Comparison of ENCODE assay signal across 8 cellular contexts in the genomic region with DNA sequence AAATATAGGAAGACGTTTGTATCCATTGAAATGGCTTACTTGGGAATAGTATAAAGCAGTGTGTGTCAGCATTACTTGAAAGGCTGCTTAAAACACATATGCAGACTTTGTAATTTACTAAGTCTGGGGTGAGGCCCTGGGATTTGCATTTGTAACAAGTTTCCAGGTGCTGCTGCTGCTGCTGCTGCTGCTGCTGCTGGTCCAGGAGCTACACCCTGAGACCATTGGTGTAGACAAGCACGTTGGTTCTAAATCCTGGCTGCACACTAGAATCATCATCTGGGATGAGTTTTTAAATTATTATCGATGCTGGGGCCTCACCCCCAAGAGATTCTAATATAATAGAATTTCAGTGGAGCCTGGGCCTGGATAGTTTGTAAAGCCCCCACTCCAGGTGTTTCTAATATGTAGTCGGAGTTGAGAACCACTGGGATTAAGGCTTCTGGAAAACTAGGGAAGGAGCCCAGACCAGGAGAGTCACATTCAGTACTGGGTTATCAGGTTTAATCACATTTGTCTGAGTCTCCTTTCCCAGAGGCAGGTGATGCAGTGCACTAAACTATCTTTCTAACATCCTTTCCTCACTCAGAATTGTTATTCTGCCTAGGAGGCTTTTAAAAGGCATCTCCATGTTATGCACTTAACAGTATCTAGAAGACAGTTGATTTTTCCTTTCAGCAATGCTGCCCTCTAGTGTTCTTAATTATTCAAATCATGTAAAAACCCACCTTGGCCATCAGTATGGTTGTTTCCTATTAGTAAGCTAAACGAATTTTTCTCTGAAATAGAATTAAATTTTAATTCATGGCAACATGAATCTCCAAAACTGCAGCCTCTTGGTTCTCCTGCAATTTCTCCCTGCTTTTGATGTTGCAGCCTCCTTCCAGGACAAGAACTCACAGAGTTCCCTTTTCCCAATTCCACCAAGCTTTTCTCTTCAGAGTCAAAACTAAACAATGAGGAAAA. TPM values are rescaled to one million over a fixed set of nuclear protein-coding genes. Genes with fewer than 3 reads are reported as not detected.
DNase-seq lines count a peak whose midpoint lies in the region; ATAC-seq, FAIRE-seq and TF ChIP-seq lines count a peak whose summit lies in the region.

No MANE protein-coding gene starts in this region.

- H3K9me3 Mint-ChIP-seq in MCF 10A (ENCODE audit: unreplicated experiment), result no peaks in the 10 kb centered on the region

- H3K9ac ChIP-seq in keratinocyte (ENCODE audit: control insufficient read depth, extremely low read depth, insufficient read depth, low read length), result no peak overlapping the region

- H3K4me1 ChIP-seq in keratinocyte (ENCODE audit: control insufficient read depth, extremely low read depth, insufficient read depth, low read length) (no peaks in the 10 kb centered on the region), tibial nerve (peaks cover 0 to 14% (median 0%) of the 10 kb centered on the region in 4 donors)

- H3K27me3 Mint-ChIP-seq in MCF 10A (ENCODE audit: insufficient read depth, unreplicated experiment), result peaks cover 48% of the 10 kb centered on the region

- intact Hi-C loops in MCF 10A (cut with micrococcal nuclease), result loop anchor here (1.0 to 5.0 kb wide), 6 partner anchors 37 to 512 kb away; no protein-coding TSS in a partner anchor

- no peaks in the 10 kb centered on the region for H3K36me3 ChIP-seq in keratinocyte (ENCODE audit: control insufficient read depth in 2 of 2, extremely low read depth in 1 of 2, insufficient read depth in 2 of 2, low read length in 2 of 2)
- H3K36me3 ChIP-seq in tibial nerve, result no peaks in the 10 kb centered on the region

- H3K36me3 Mint-ChIP-seq in MCF 10A (ENCODE audit: insufficient read depth, unreplicated experiment), result no peaks in the 10 kb centered on the region

- CTCF ChIA-PET in MCF 10A (lab: Yijun Ruan, JAX), result interaction anchor here (0.5 to 19.3 kb wide), 52 partner anchors 10 to 1400 kb away, joined by 3 to 274 read pairs (median 4); a partner anchor contains a TSS

- no TSS peak for BruUV-seq in MCF 10A (replicated peaks; lab: Mats Ljungman, UMichigan)

- no peaks in the 10 kb centered on the region for H3K9me1 ChIP-seq in keratinocyte (ENCODE audit: control insufficient read depth, extremely low read depth, insufficient read depth, low read length)

- H3K4me1 Mint-ChIP-seq in MCF 10A (ENCODE audit: insufficient read depth, unreplicated experiment), result no peaks in the 10 kb centered on the region

- FAIRE-seq in D721Med (lab: Jason Lieb, UNC) (peak; percentile 79), keratinocyte (lab: Jason Lieb, UNC) (no peak)

- TF ChIP-seq POLR2A in tibial nerve (IDR thresholded peaks at IDR 0.05), result no peak

- no peak overlapping the region for H3K27ac Mint-ChIP-seq in MCF 10A (ENCODE audit: low read depth, unreplicated experiment)

- TF ChIP-seq EP300 in tibial nerve (IDR thresholded peaks at IDR 0.05), result no peak

- TF ChIP-seq CTCF in D721Med (IDR thresholded peaks at IDR 0.05; ENCODE audit: insufficient read depth, missing control alignments), result peak; percentile 62
- peak; percentile 43 for TF ChIP-seq CTCF in MCF 10A (IDR thresholded peaks at IDR 0.05; ENCODE audit: unreplicated experiment)
- TF ChIP-seq CTCF in keratinocyte (optimal IDR thresholded peaks at IDR 0.05 in 1 of 3, IDR thresholded peaks at IDR 0.05 in 1 of 3, conservative IDR thresholded peaks at IDR 0.05 in 1 of 3; ENCODE audit: extremely low read depth in 1 of 3, insufficient read depth in 2 of 3, low read length in 3 of 3), result peak in 2 of 3 experiments; percentile 31 to 39
- peak; percentile 40 to 78 (median 58) for TF ChIP-seq CTCF in tibial nerve (IDR thresholded peaks at IDR 0.05)

- no peak overlapping the region for H3K4me2 ChIP-seq in keratinocyte (ENCODE audit: control insufficient read depth, extremely low read depth, insufficient read depth, low read depth, low read length)

- DNase-seq in D721Med (ENCODE audit: insufficient read length, low spot score), result no peak
- DNase-seq in NCI-H82 (lab: John Stamatoyannopoulos, UW), result peak; percentile 81
- DNase-seq in MCF 10A (ENCODE audit: unreplicated experiment), result peak; percentile 58
- no peak for DNase-seq in keratinocyte (ENCODE audit: low read depth, low spot score)
- peak in 1 of 2 donors; percentile 25 for DNase-seq in tibial nerve (ENCODE audit: low spot score in 2 of 2)
- DNase-seq in T-helper 9 cell, result no peak

- WGBS in tibial nerve, 2 donors, result 55% methylated on average over 5 of the region's 5 CpGs

- ATAC-seq in GM19324 (IDR thresholded peaks at IDR 0.05; ENCODE audit: low FRiP score, unreplicated experiment) (peak; percentile 66), HG03565 (IDR thresholded peaks at IDR 0.05; ENCODE audit: unreplicated experiment) (peak; percentile 79)

- H3K27me3 ChIP-seq in keratinocyte (ENCODE audit: control insufficient read depth, extremely low read depth, insufficient read depth, low read length) (no peaks in the 10 kb centered on the region), tibial nerve (no peaks in the 10 kb centered on the region)

- H3K27ac ChIP-seq in keratinocyte (ENCODE audit: control insufficient read depth, insufficient read depth, low read length) (no peak overlapping the region), tibial nerve (no peak overlapping the region)

- no peaks in the 10 kb centered on the region for H3K9me3 ChIP-seq in keratinocyte (ENCODE audit: control insufficient read depth, low read depth, low read length)
- no peaks in the 10 kb centered on the region for H3K9me3 ChIP-seq in tibial nerve

- H3K4me3 ChIP-seq in keratinocyte (ENCODE audit: control insufficient read depth in 2 of 3, extremely low read depth in 1 of 3, insufficient read depth in 2 of 3, low read depth in 1 of 3, low read length in 3 of 3) (no peak overlapping the region), tibial nerve (no peak overlapping the region)

- no peak overlapping the region for H2AFZ ChIP-seq in keratinocyte (ENCODE audit: control insufficient read depth, low read length)

- H3K4me3 Mint-ChIP-seq in MCF 10A (ENCODE audit: unreplicated experiment), result no peak overlapping the region

- POLR2A ChIA-PET in MCF 10A (lab: Yijun Ruan, JAX), result interaction anchor here (0.6 to 2.0 kb wide), 4 partner anchors 357 to 799 kb away, joined by 3 to 8 read pairs (median 3); no protein-coding TSS in a partner anchor

- no peaks in the 10 kb centered on the region for H4K20me1 ChIP-seq in keratinocyte (ENCODE audit: control insufficient read depth, extremely low read depth, insufficient read depth, low read length)

- dilution Hi-C loops in keratinocyte (cut with MboI; ENCODE audit: extremely low pct_ligation_motif_present, low sequenced_read_pairs), result loop anchor here (25.0 kb wide), 2 partner anchors 347 to 497 kb away; no protein-coding TSS in a partner anchor

- H3K79me2 ChIP-seq in keratinocyte (ENCODE audit: control insufficient read depth, insufficient read depth, low read length), result no peaks in the 10 kb centered on the region

RNA-seq across cellular contexts. Expression of a gene that starts 45.4 kb away (rescaled TPM):
- 447 and 568 TPM in 2 replicates for total RNA-seq in MCF 10A (2022)
- 313 to 474 TPM (median 378 TPM) in 3 replicates for polyA plus RNA-seq in keratinocyte
- 81.7 TPM for polyA plus RNA-seq in keratinocyte (2011; ENCODE audit: low read depth)
- polyA plus RNA-seq in keratinocyte (2011; cell fraction: cytosol; rRNA removed), result 239 and 470 TPM in 2 replicates
- 210 and 227 TPM in 2 replicates for polyA plus RNA-seq in keratinocyte (2011; cell fraction: nucleus; rRNA removed)
- 224 and 463 TPM in 2 replicates for polyA plus RNA-seq in keratinocyte (2012; ENCODE audit: low replicate concordance)
- polyA minus RNA-seq in keratinocyte, result 476 to 695 TPM (median 646 TPM) in 3 replicates
- polyA minus RNA-seq in keratinocyte (2011; cell fraction: cytosol; rRNA and poly(A)+ RNA removed), result 251 TPM
- polyA minus RNA-seq in keratinocyte (2011; cell fraction: nucleus; rRNA and poly(A)+ RNA removed), result 124 and 202 TPM in 2 replicates
- 10 to 100 TPM; 73.2 to 88.5 (median 79.0) TPM for total RNA-seq in tibial nerve

Comparison
In these comparisons a context has a peak if more than half of its experiments do, and no peak if none do; other contexts are left out.
1. DNase-seq: peak in NCI-H82 (single experiment) and MCF 10A (single experiment); none in D721Med (single experiment), keratinocyte (single experiment) and T-helper 9 cell (single experiment).
2. Peak in every context shown above with its lines, with median percentiles within 50 percentile points of each other: CTCF ChIP-seq.